In the genomic region with DNA sequence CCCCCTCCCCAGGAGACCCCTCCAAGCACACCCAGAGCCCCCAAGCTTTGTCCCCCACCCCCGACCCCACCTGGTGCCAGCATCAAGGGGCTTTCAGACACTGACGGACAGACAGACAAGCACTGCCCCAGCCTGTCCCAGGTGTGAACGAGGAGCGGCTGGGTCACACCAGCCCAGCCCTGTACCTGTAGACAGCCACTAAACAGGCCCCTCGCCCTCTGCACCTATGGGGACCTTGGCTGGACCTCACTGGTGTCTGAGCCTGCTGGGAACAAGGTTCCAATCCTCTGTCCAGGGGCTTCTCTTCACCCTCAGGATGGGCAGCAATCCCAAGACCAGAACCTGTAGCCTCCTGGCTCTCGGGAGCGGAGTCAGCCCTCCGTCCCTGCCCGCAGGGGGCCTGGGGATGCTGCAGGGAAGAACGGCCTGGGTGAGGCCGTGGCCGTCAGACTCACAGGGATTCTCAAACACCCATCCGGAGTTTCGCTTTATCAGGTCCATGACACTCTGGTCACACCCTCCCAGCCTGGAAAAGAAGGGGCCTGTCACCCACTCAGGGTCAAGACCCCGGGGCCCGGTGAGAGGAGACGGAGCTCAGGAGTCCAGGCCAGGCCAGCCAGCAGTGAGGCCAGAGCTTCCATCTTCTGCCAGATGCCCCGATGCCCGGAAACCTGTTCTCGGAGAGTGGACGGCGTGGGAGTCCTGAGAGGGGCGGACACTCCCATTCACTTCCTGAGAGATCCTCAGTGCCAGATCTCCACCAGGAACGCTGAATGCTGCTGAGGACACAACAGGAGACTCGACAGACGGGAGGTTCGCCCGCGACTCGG, we compare ENCODE assay signal across 19 cellular contexts. TPM values are rescaled to one million over a fixed set of nuclear protein-coding genes. Genes with fewer than 3 reads are reported as not detected.
"Had no signal": no experiment of that assay in that cellular context is flagged by ENCODE, and none has a peak within 500 bp of the region (broad histone marks: within the 10 kb centered on the region; RNA-seq: fewer than 3 reads in every experiment).

No MANE protein-coding gene starts in this region.

- H3K27ac ChIP-seq: foreskin keratinocyte, thoracic aorta had no signal

- H3K4me3 ChIP-seq: thoracic aorta had no signal

- H3K27me3 Mint-ChIP-seq: activated naive CD8-positive, alpha-beta T cell treated with anti-CD3 and anti-CD28 coated beads, Interleukin-2, amount 10 ng/mL, durations not matched to agents 7 days and 5 days; memory B cell; stimulated activated naive CD8-positive, alpha-beta T cell treated with anti-CD3 and anti-CD28 coated beads, Interleukin-15, Interleukin-2, amounts not matched to agents 100 ng/mL and 50 ng/mL, for 24 hours had no signal

- H3K27ac Mint-ChIP-seq: activated naive CD8-positive, alpha-beta T cell treated with anti-CD3 and anti-CD28 coated beads, Interleukin-2, amount 10 ng/mL, durations not matched to agents 7 days and 5 days; brain; memory B cell; natural killer cell treated with Interleukin-12 subunit alpha and Interleukin-12 subunit beta and Interleukin-15 and Interleukin-18, amount 100 ng/mL, for 72 hours; stimulated activated naive CD8-positive, alpha-beta T cell treated with anti-CD3 and anti-CD28 coated beads, Interleukin-15, Interleukin-2, amounts not matched to agents 100 ng/mL and 50 ng/mL, for 24 hours; T-helper 2 cell treated with Interferon-gamma antibody and Interleukin-4, amounts not matched to agents 5 μg/mL and 100 μg/mL, for 36 hours had no signal

- DNase-seq: activated CD4-positive, alpha-beta T cell treated with anti-CD3 and anti-CD28 coated beads, Interleukin-2, amount 50 U/mL, for 1 hour; activated naive CD4-positive, alpha-beta T cell; activated naive CD8-positive, alpha-beta T cell treated with anti-CD3 and anti-CD28 coated beads, Interleukin-2, amount 10 ng/mL, durations not matched to agents 7 days and 5 days; activated T-cell treated with anti-CD3 and anti-CD28 coated beads for 4 hours; effector memory CD4-positive, alpha-beta T cell; foreskin keratinocyte; head of caudate nucleus; left colon; occipital lobe; small intestine had no signal

- H3K4me3 Mint-ChIP-seq: activated naive CD8-positive, alpha-beta T cell treated with anti-CD3 and anti-CD28 coated beads, Interleukin-2, amount 10 ng/mL, durations not matched to agents 7 days and 5 days; brain; memory B cell; natural killer cell treated with Interleukin-12 subunit alpha and Interleukin-12 subunit beta and Interleukin-15 and Interleukin-18, amount 100 ng/mL, for 72 hours; stimulated activated naive CD8-positive, alpha-beta T cell treated with anti-CD3 and anti-CD28 coated beads, Interleukin-15, Interleukin-2, amounts not matched to agents 100 ng/mL and 50 ng/mL, for 24 hours; T-helper 2 cell treated with Interferon-gamma antibody and Interleukin-4, amounts not matched to agents 5 μg/mL and 100 μg/mL, for 36 hours had no signal

- H3K4me1 ChIP-seq: foreskin keratinocyte had no signal

- FAIRE-seq: small intestine had no signal

- ATAC-seq: activated CD4-positive, CD25-positive, alpha-beta regulatory T cell treated with anti-CD3 and anti-CD28 coated beads, Interleukin-2, amount 50 U/mL, for 24 hours; foreskin keratinocyte; left colon; natural killer cell treated with Interleukin-12 subunit alpha and Interleukin-12 subunit beta and Interleukin-15 and Interleukin-18, amount 100 ng/mL, for 72 hours had no signal

- H3K36me3 ChIP-seq: thoracic aorta had no signal

- H3K9me3 ChIP-seq: thoracic aorta had no signal

- H3K9me3 Mint-ChIP-seq: activated naive CD8-positive, alpha-beta T cell treated with anti-CD3 and anti-CD28 coated beads, Interleukin-2, amount 10 ng/mL, durations not matched to agents 7 days and 5 days; natural killer cell treated with Interleukin-12 subunit alpha and Interleukin-12 subunit beta and Interleukin-15 and Interleukin-18, amount 100 ng/mL, for 72 hours; stimulated activated naive CD8-positive, alpha-beta T cell treated with anti-CD3 and anti-CD28 coated beads, Interleukin-15, Interleukin-2, amounts not matched to agents 100 ng/mL and 50 ng/mL, for 24 hours; T-helper 2 cell treated with Interferon-gamma antibody and Interleukin-4, amounts not matched to agents 5 μg/mL and 100 μg/mL, for 36 hours had no signal

RNA-seq across cellular contexts. Expression of gene LCN6, which starts 2.7 kb away (rescaled TPM):
- total RNA-seq: activated naive CD8-positive, alpha-beta T cell treated with anti-CD3 and anti-CD28 coated beads, Interleukin-2, amount 10 ng/mL, durations not matched to agents 7 days and 5 days; foreskin keratinocyte; natural killer cell treated with Interleukin-12 subunit alpha and Interleukin-12 subunit beta and Interleukin-15 and Interleukin-18, amount 100 ng/mL, for 72 hours; occipital lobe had no signal
- polyA plus RNA-seq: foreskin keratinocyte had no signal

RNA-seq across cellular contexts. Expression of gene LCN10, which starts 2.9 kb away (rescaled TPM):
- total RNA-seq: foreskin keratinocyte, occipital lobe had no signal
- polyA plus RNA-seq: foreskin keratinocyte had no signal

RNA-seq across cellular contexts. Expression of gene LCN8, which starts 12.4 kb away (rescaled TPM):
- total RNA-seq: activated naive CD8-positive, alpha-beta T cell treated with anti-CD3 and anti-CD28 coated beads, Interleukin-2, amount 10 ng/mL, durations not matched to agents 7 days and 5 days; foreskin keratinocyte; natural killer cell treated with Interleukin-12 subunit alpha and Interleukin-12 subunit beta and Interleukin-15 and Interleukin-18, amount 100 ng/mL, for 72 hours; occipital lobe; posterior vena cava; thoracic aorta; ureter had no signal
- polyA plus RNA-seq: foreskin keratinocyte, small intestine had no signal

RNA-seq across cellular contexts. Expression of gene LCN15, which starts 18.7 kb away (rescaled TPM):
- total RNA-seq: activated naive CD8-positive, alpha-beta T cell treated with anti-CD3 and anti-CD28 coated beads, Interleukin-2, amount 10 ng/mL, durations not matched to agents 7 days and 5 days; foreskin keratinocyte; natural killer cell treated with Interleukin-12 subunit alpha and Interleukin-12 subunit beta and Interleukin-15 and Interleukin-18, amount 100 ng/mL, for 72 hours; occipital lobe; posterior vena cava; thoracic aorta; ureter had no signal
- polyA plus RNA-seq: foreskin keratinocyte had no signal

RNA-seq across cellular contexts. Expression of gene DIPK1B, which starts 33.2 kb away (rescaled TPM):
- total RNA-seq: natural killer cell treated with Interleukin-12 subunit alpha and Interleukin-12 subunit beta and Interleukin-15 and Interleukin-18, amount 100 ng/mL, for 72 hours had no signal
